In genomic region chr1:198667186-198667585, GRCh38 we compare ENCODE assay signal across 18 cellular contexts. TPM values are rescaled to one million over a fixed set of nuclear protein-coding genes. Genes with fewer than 3 reads are reported as not detected.
DNase-seq lines count a peak whose midpoint lies in the region; ATAC-seq and TF ChIP-seq lines count a peak whose summit lies in the region.
"Had no signal": no experiment of that assay in that cellular context is flagged by ENCODE, and none has a peak within 500 bp of the region (broad histone marks: within the 10 kb centered on the region; RNA-seq: fewer than 3 reads in every experiment).

No MANE protein-coding gene starts in this region.

- peak overlapping the region; percentile 78 to 87 for H3K4me3 Mint-ChIP-seq in activated T-cell treated with anti-CD3 and anti-CD28 coated beads, Interleukin-2, amount 50 U/mL, for 72 hours
- H3K4me3 Mint-ChIP-seq in activated T-cell treated with anti-CD3 and anti-CD28 coated beads, Interleukin-2, amount 50 U/mL, for 4 hours, result no peak overlapping the region
- H3K4me3 Mint-ChIP-seq in central memory CD8-positive, alpha-beta T cell, result peak overlapping the region; percentile 63
- H3K4me3 Mint-ChIP-seq in stimulated activated memory B cell treated with anti-CD40 and anti-IgM and Interleukin-4, amounts not matched to agents 10 μg/mL and 1 μg/mL and 100 μg/mL, for 72 hours, result no peak overlapping the region
- H3K4me3 Mint-ChIP-seq: H9, neural crest cell had no signal

- ATAC-seq in activated T-cell treated with anti-CD3 and anti-CD28 coated beads, Interleukin-2, amount 50 U/mL, for 72 hours (replicated peaks in 1 of 2), result no peak
- ATAC-seq in activated T-cell treated with anti-CD3 and anti-CD28 coated beads, Interleukin-2, amount 50 U/mL, for 4 hours, result no peak
- ATAC-seq in Panc1 (no peak), GM18870 (IDR thresholded peaks at IDR 0.05; ENCODE audit: unreplicated experiment) (no peak)
- no peak for ATAC-seq in central memory CD8-positive, alpha-beta T cell (replicated peaks; ENCODE audit: extremely low read depth, poor library complexity, severe bottlenecking)
- ATAC-seq in stimulated activated memory B cell treated with anti-CD40 and anti-IgM and Interleukin-4, amounts not matched to agents 10 μg/mL and 1 μg/mL and 100 μg/mL, for 72 hours, result no peak
- ATAC-seq: lower lobe of right lung, sciatic nerve had no signal

- POLR2A ChIA-PET in Panc1 (lab: Charles Lee), result no interaction called here

- in situ Hi-C loops in Panc1 (cut with HindIII; ENCODE audit: low pct_unique_long_range_greater_than_20kb, low sequenced_read_pairs), result no loop called here

- TF ChIP-seq POLR2A in esophagus squamous epithelium (IDR thresholded peaks at IDR 0.05), result no peak

- H3K27me3 ChIP-seq in Panc1 (ENCODE audit: control insufficient read depth, insufficient read depth, low read length) (no peaks in the 10 kb centered on the region), esophagus squamous epithelium (no peaks in the 10 kb centered on the region)
- H3K27me3 ChIP-seq: ascending aorta had no signal

- peaks cover 95% of the 10 kb centered on the region for H3K4me1 Mint-ChIP-seq in activated T-cell treated with anti-CD3 and anti-CD28 coated beads, Interleukin-2, amount 50 U/mL, for 72 hours (ENCODE audit: low read depth)
- H3K4me1 Mint-ChIP-seq in activated T-cell treated with anti-CD3 and anti-CD28 coated beads, Interleukin-2, amount 50 U/mL, for 4 hours (ENCODE audit: low read depth), result peaks cover 84% of the 10 kb centered on the region
- peaks cover 83% of the 10 kb centered on the region for H3K4me1 Mint-ChIP-seq in central memory CD8-positive, alpha-beta T cell
- H3K4me1 Mint-ChIP-seq in stimulated activated memory B cell treated with anti-CD40 and anti-IgM and Interleukin-4, amounts not matched to agents 10 μg/mL and 1 μg/mL and 100 μg/mL, for 72 hours, result peaks cover 79% of the 10 kb centered on the region
- H3K4me1 Mint-ChIP-seq: neural crest cell had no signal

- CTCF ChIA-PET in Panc1 (lab: Charles Lee), result no interaction called here

- intact Hi-C loops in Panc1 (cut with micrococcal nuclease; ENCODE audit: unreplicated experiment), result no loop called here
- intact Hi-C loops in esophagus squamous epithelium (cut with DNase I), result no loop called here

- H3K36me3 ChIP-seq in Panc1 (ENCODE audit: control insufficient read depth, insufficient read depth, low read length) (no peaks in the 10 kb centered on the region), esophagus squamous epithelium (no peaks in the 10 kb centered on the region)
- H3K36me3 ChIP-seq: ascending aorta, lower lobe of right lung had no signal

- no TSS peak for BruUV-seq in Panc1 (replicated peaks; lab: Mats Ljungman, UMichigan)

- H3K9me3 Mint-ChIP-seq in activated T-cell treated with anti-CD3 and anti-CD28 coated beads, Interleukin-2, amount 50 U/mL, for 72 hours, result no peaks in the 10 kb centered on the region
- H3K9me3 Mint-ChIP-seq in activated T-cell treated with anti-CD3 and anti-CD28 coated beads, Interleukin-2, amount 50 U/mL, for 4 hours, result no peaks in the 10 kb centered on the region
- no peaks in the 10 kb centered on the region for H3K9me3 Mint-ChIP-seq in central memory CD8-positive, alpha-beta T cell
- H3K9me3 Mint-ChIP-seq in stimulated activated memory B cell treated with anti-CD40 and anti-IgM and Interleukin-4, amounts not matched to agents 10 μg/mL and 1 μg/mL and 100 μg/mL, for 72 hours, result peaks cover 5% of the 10 kb centered on the region
- H3K9me3 Mint-ChIP-seq: H9 had no signal

- H3K27ac Mint-ChIP-seq in activated T-cell treated with anti-CD3 and anti-CD28 coated beads, Interleukin-2, amount 50 U/mL, for 72 hours, result peak overlapping the region; percentile 95
- peak overlapping the region; percentile 78 for H3K27ac Mint-ChIP-seq in central memory CD8-positive, alpha-beta T cell (ENCODE audit: low read depth)
- peak overlapping the region; percentile 90 for H3K27ac Mint-ChIP-seq in stimulated activated memory B cell treated with anti-CD40 and anti-IgM and Interleukin-4, amounts not matched to agents 10 μg/mL and 1 μg/mL and 100 μg/mL, for 72 hours
- H3K27ac Mint-ChIP-seq: H9 had no signal

- H3K36me3 Mint-ChIP-seq in activated T-cell treated with anti-CD3 and anti-CD28 coated beads, Interleukin-2, amount 50 U/mL, for 72 hours (ENCODE audit: insufficient read depth in 2 of 2), result peaks cover 25 to 37% of the 10 kb centered on the region in 2 donors
- H3K36me3 Mint-ChIP-seq in activated T-cell treated with anti-CD3 and anti-CD28 coated beads, Interleukin-2, amount 50 U/mL, for 4 hours (ENCODE audit: insufficient read depth), result peaks cover 59% of the 10 kb centered on the region
- H3K36me3 Mint-ChIP-seq in central memory CD8-positive, alpha-beta T cell (ENCODE audit: insufficient read depth), result peaks cover 67% of the 10 kb centered on the region
- peaks cover 70% of the 10 kb centered on the region for H3K36me3 Mint-ChIP-seq in stimulated activated memory B cell treated with anti-CD40 and anti-IgM and Interleukin-4, amounts not matched to agents 10 μg/mL and 1 μg/mL and 100 μg/mL, for 72 hours

- H3K27ac ChIP-seq in Panc1 (ENCODE audit: low read length) (peak overlapping the region; percentile 60; the same call in 1 of the 2 replicates), esophagus squamous epithelium (no peak overlapping the region)
- H3K27ac ChIP-seq: ascending aorta, lower lobe of right lung had no signal

- H3K4me1 ChIP-seq in Panc1 (ENCODE audit: control insufficient read depth, insufficient read depth, low read length), result peaks cover 4% of the 10 kb centered on the region; the same call in 1 of the 2 replicates
- H3K4me1 ChIP-seq in esophagus squamous epithelium, result no peaks in the 10 kb centered on the region
- H3K4me1 ChIP-seq: ascending aorta, lower lobe of right lung had no signal

- H3K9me3 ChIP-seq in Panc1 (ENCODE audit: control insufficient read depth, insufficient read depth, low read depth, low read length) (no peaks in the 10 kb centered on the region), esophagus squamous epithelium (no peaks in the 10 kb centered on the region)
- H3K9me3 ChIP-seq: ascending aorta, lower lobe of right lung had no signal

- no peaks in the 10 kb centered on the region for H3K27me3 Mint-ChIP-seq in activated T-cell treated with anti-CD3 and anti-CD28 coated beads, Interleukin-2, amount 50 U/mL, for 72 hours (ENCODE audit: low read depth)
- H3K27me3 Mint-ChIP-seq in activated T-cell treated with anti-CD3 and anti-CD28 coated beads, Interleukin-2, amount 50 U/mL, for 4 hours (ENCODE audit: low read depth), result no peaks in the 10 kb centered on the region
- no peaks in the 10 kb centered on the region for H3K27me3 Mint-ChIP-seq in central memory CD8-positive, alpha-beta T cell
- H3K27me3 Mint-ChIP-seq in stimulated activated memory B cell treated with anti-CD40 and anti-IgM and Interleukin-4, amounts not matched to agents 10 μg/mL and 1 μg/mL and 100 μg/mL, for 72 hours, result no peaks in the 10 kb centered on the region

- no peak for DNase-seq in activated T-cell treated with anti-CD3 and anti-CD28 coated beads, Interleukin-2, amount 50 U/mL, for 72 hours
- no peak for DNase-seq in activated T-cell treated with anti-CD3 and anti-CD28 coated beads, Interleukin-2, amount 50 U/mL, for 4 hours
- DNase-seq in Panc1 (ENCODE audit: low read depth, low spot score) (no peak), islet precursor cell (no peak), esophagus squamous epithelium (lab: John Stamatoyannopoulos, UW) (no peak)
- DNase-seq in central memory CD8-positive, alpha-beta T cell (ENCODE audit: low spot score in 2 of 2), result no peak
- DNase-seq: ACHN; activated CD8-positive, alpha-beta memory T cell treated with anti-CD3 and anti-CD28 coated beads, Interleukin-2, amount 50 U/mL, for 48 hours; H9; lower lobe of right lung; NCI-H2029; NCI-H774 had no signal

- TF ChIP-seq CTCF in Panc1 (IDR thresholded peaks at IDR 0.05) (no peak), esophagus squamous epithelium (IDR thresholded peaks at IDR 0.05) (no peak)

- no peak overlapping the region for H3K4me3 ChIP-seq in Panc1 (ENCODE audit: low read depth in 2 of 2, low read length in 2 of 2)
- no peak overlapping the region for H3K4me3 ChIP-seq in esophagus squamous epithelium
- H3K4me3 ChIP-seq: ascending aorta, lower lobe of right lung had no signal

RNA-seq across cellular contexts. Expression of gene PTPRC, which starts 28.3 kb away (rescaled TPM):
- 100 to 1,000 TPM; 490 to 545 TPM for total RNA-seq in activated T-cell treated with anti-CD3 and anti-CD28 coated beads, Interleukin-2, amount 50 U/mL, for 72 hours
- total RNA-seq in activated T-cell treated with anti-CD3 and anti-CD28 coated beads, Interleukin-2, amount 50 U/mL, for 4 hours, result 100 to 1,000 TPM; 181 to 243 (median 224) TPM
- total RNA-seq in Panc1 (2021; ENCODE audit: unreplicated experiment), result 1.4 TPM
- not detected for polyA plus RNA-seq in Panc1 (2012; ENCODE audit: insufficient read length)
- 10 to 100 TPM in 3 of 4 donors, 1 to 10 TPM in 1; 9.2 to 39.1 (median 14.9) TPM for total RNA-seq in esophagus squamous epithelium
- total RNA-seq: dermis microvascular lymphatic vessel endothelial cell, H9, neural crest cell had no signal

Comparison
In these comparisons a context has a peak if more than half of its experiments do, and no peak if none do; other contexts are left out.
1. H3K4me3 Mint-ChIP-seq: peak in activated T-cell treated with anti-CD3 and anti-CD28 coated beads, Interleukin-2, amount 50 U/mL, for 72 hours (2 of 2) and central memory CD8-positive, alpha-beta T cell (single experiment); none in activated T-cell treated with anti-CD3 and anti-CD28 coated beads, Interleukin-2, amount 50 U/mL, for 4 hours (single experiment) and stimulated activated memory B cell treated with anti-CD40 and anti-IgM and Interleukin-4, amounts not matched to agents 10 μg/mL and 1 μg/mL and 100 μg/mL, for 72 hours (single experiment).
2. RNA of gene PTPRC, which starts 28.3 kb away (total RNA-seq): 490 to 545 TPM in activated T-cell treated with anti-CD3 and anti-CD28 coated beads, Interleukin-2, amount 50 U/mL, for 72 hours and 181 to 243 TPM in activated T-cell treated with anti-CD3 and anti-CD28 coated beads, Interleukin-2, amount 50 U/mL, for 4 hours; 9.2 to 39.1 TPM in esophagus squamous epithelium and 1.4 TPM in Panc1 (single experiment); every median in the first group is over 4 times any median in the second.
3. Peak in every context shown above with its lines, with median percentiles within 50 percentile points of each other: H3K27ac Mint-ChIP-seq.